30 cellular contexts compared by ENCODE assay signal in genomic region chr9:78300209-78300608, GRCh38. TPM values are rescaled to one million over a fixed set of nuclear protein-coding genes. Genes with fewer than 3 reads are reported as not detected.
DNase-seq lines count a peak whose midpoint lies in the region; ATAC-seq, FAIRE-seq and TF ChIP-seq lines count a peak whose summit lies in the region.
"Had no signal": no experiment of that assay in that cellular context is flagged by ENCODE, and none has a peak within 500 bp of the region (broad histone marks: within the 10 kb centered on the region; RNA-seq: fewer than 3 reads in every experiment).

No MANE protein-coding gene starts in this region.

- H3K27ac Mint-ChIP-seq in MCF 10A (ENCODE audit: low read depth, unreplicated experiment): peak overlapping the region; percentile 14
- H3K27ac Mint-ChIP-seq in neural progenitor cell: no peak overlapping the region
- H3K27ac Mint-ChIP-seq: activated CD4-positive, alpha-beta T cell treated with anti-CD3 and anti-CD28 coated beads for 36 hours; IgD-negative memory B cell; mesothelial cell of epicardium had no signal

- no peaks in the 10 kb centered on the region for H3K9me3 ChIP-seq in breast epithelium
- no peaks in the 10 kb centered on the region for H3K9me3 ChIP-seq in GM12878 (replicated peaks; ENCODE audit: control insufficient read depth, insufficient read depth, low read length)
- H3K9me3 ChIP-seq in neural progenitor cell (ENCODE audit: low read depth): no peaks in the 10 kb centered on the region
- no peaks in the 10 kb centered on the region for H3K9me3 ChIP-seq in upper lobe of left lung
- no peaks in the 10 kb centered on the region for H3K9me3 ChIP-seq in left lung
- H3K9me3 ChIP-seq: left ventricle myocardium inferior, prostate gland, sigmoid colon, tibial artery had no signal

- TF ChIP-seq RAD21 in GM12878 (IDR thresholded peaks at IDR 0.05; ENCODE audit: insufficient read depth, low read depth, low read length): no peak

- BruUV-seq in MCF 10A (replicated peaks; lab: Mats Ljungman, UMichigan) (no TSS peak), GM12878 (replicated peaks; lab: Mats Ljungman, UMichigan) (TSS peak; percentile 48)

- H3K9me3 Mint-ChIP-seq in MCF 10A (ENCODE audit: unreplicated experiment): no peaks in the 10 kb centered on the region
- H3K9me3 Mint-ChIP-seq in neural progenitor cell: no peaks in the 10 kb centered on the region
- H3K9me3 Mint-ChIP-seq: activated T-cell treated with anti-CD3 and anti-CD28 coated beads, Interleukin-2, amount 50 U/mL, for 4 hours; CD8-positive, alpha-beta memory T cell; IgD-negative memory B cell; mesothelial cell of epicardium had no signal

- no peak overlapping the region for H3K4me3 Mint-ChIP-seq in MCF 10A (ENCODE audit: unreplicated experiment)
- H3K4me3 Mint-ChIP-seq in neural progenitor cell: peak overlapping the region; percentile 33
- H3K4me3 Mint-ChIP-seq: activated CD4-positive, alpha-beta T cell treated with anti-CD3 and anti-CD28 coated beads for 36 hours; activated T-cell treated with anti-CD3 and anti-CD28 coated beads, Interleukin-2, amount 50 U/mL, for 4 hours; mesothelial cell of epicardium had no signal

- POLR2A ChIA-PET in MCF 10A (lab: Yijun Ruan, JAX) (interaction anchor here (1.3 to 6.2 kb wide), 6 partner anchors 12 to 62 kb away, joined by 4 to 116 read pairs (median 51); partner anchors contain the start of gene CEP78), GM12878 (lab: Charles Lee) (no interaction called here)

- H3K4me1 ChIP-seq in breast epithelium (peaks cover 4 to 6% of the 10 kb centered on the region in 2 donors), GM12878 (ENCODE audit: control insufficient read depth, insufficient read depth, low read length) (peaks cover 7% of the 10 kb centered on the region), neural progenitor cell (peaks cover 10% of the 10 kb centered on the region), upper lobe of left lung (peaks cover 22 to 30% (median 27%) of the 10 kb centered on the region in 4 donors), left lung (peaks cover 12 to 25% of the 10 kb centered on the region in 2 donors)
- H3K4me1 ChIP-seq: prostate gland had no signal

- peaks cover 8% of the 10 kb centered on the region for H3K4me1 Mint-ChIP-seq in MCF 10A (ENCODE audit: insufficient read depth, unreplicated experiment)
- H3K4me1 Mint-ChIP-seq in neural progenitor cell: peaks cover 28% of the 10 kb centered on the region

- no peaks in the 10 kb centered on the region for H3K27me3 Mint-ChIP-seq in MCF 10A (ENCODE audit: insufficient read depth, unreplicated experiment)
- peaks cover 3% of the 10 kb centered on the region for H3K27me3 Mint-ChIP-seq in neural progenitor cell (ENCODE audit: insufficient read depth, low read depth)
- H3K27me3 Mint-ChIP-seq: activated CD4-positive, alpha-beta T cell treated with anti-CD3 and anti-CD28 coated beads for 36 hours; IgD-negative memory B cell had no signal

- no peak overlapping the region for H3K9ac ChIP-seq in GM12878 (ENCODE audit: control insufficient read depth, insufficient read depth, low read length)
- H3K9ac ChIP-seq in neural progenitor cell: no peak overlapping the region

- H3K4me2 ChIP-seq in GM12878 (ENCODE audit: control insufficient read depth, insufficient read depth): no peak overlapping the region
- H3K4me2 ChIP-seq in neural progenitor cell: no peak overlapping the region

- peaks cover 14% of the 10 kb centered on the region for H3F3A ChIP-seq in neural progenitor cell (ENCODE audit: low read depth)

- no peaks in the 10 kb centered on the region for H4K20me1 ChIP-seq in GM12878 (ENCODE audit: control insufficient read depth, insufficient read depth)
- peaks cover 12% of the 10 kb centered on the region for H4K20me1 ChIP-seq in neural progenitor cell (ENCODE audit: low read depth)

- TF ChIP-seq CTCF in MCF 10A (IDR thresholded peaks at IDR 0.05; ENCODE audit: unreplicated experiment) (no peak), breast epithelium (IDR thresholded peaks at IDR 0.05) (no peak), GM12878 (IDR thresholded peaks at IDR 0.05 in 2 of 3, conservative IDR thresholded peaks at IDR 0.05 in 1 of 3; ENCODE audit: control insufficient read depth in 2 of 3, extremely low read depth in 1 of 3, insufficient read depth in 1 of 3, low read depth in 3 of 3, low read length in 3 of 3) (no peak), neural progenitor cell (IDR thresholded peaks at IDR 0.05) (no peak), upper lobe of left lung (IDR thresholded peaks at IDR 0.05) (no peak), left lung (IDR thresholded peaks at IDR 0.05) (no peak)

- DNase-seq in MCF 10A (ENCODE audit: unreplicated experiment): no peak
- DNase-seq in breast epithelium (ENCODE audit: low spot score in 2 of 2): no peak
- no peak for DNase-seq in GM12878 (ENCODE audit: low read depth, low spot score)
- DNase-seq in islet precursor cell: peak; percentile 25
- DNase-seq in neural progenitor cell (ENCODE audit: low spot score): no peak
- no peak for DNase-seq in upper lobe of left lung
- no peak for DNase-seq in left lung
- DNase-seq: activated CD4-positive, alpha-beta T cell treated with anti-CD3 and anti-CD28 coated beads for 36 hours; activated T-cell treated with anti-CD3 and anti-CD28 coated beads, Interleukin-2, amount 50 U/mL, for 4 hours; amniotic stem cell; CD8-positive, alpha-beta memory T cell; effector CD8-positive, alpha-beta T cell; H7; left ventricle myocardium inferior; NCI-H1048; NCI-H1694; SIG-M5; sigmoid colon; stimulated activated CD4-positive, alpha-beta T cell treated with anti-CD3 and anti-CD28 coated beads, Interleukin-12 subunit alpha, Interleukin-12 subunit beta, amount 100 ng/mL, for 4 hours; stimulated activated CD4-positive, alpha-beta T cell treated with anti-CD3 and anti-CD28 coated beads, Interleukin-2, amount 100 ng/mL, for 48 hours; SW 1271; tibial artery had no signal

- intact Hi-C loops in MCF 10A (cut with micrococcal nuclease): no loop called here
- intact Hi-C loops in breast epithelium (cut with DNase I; ENCODE audit: low total_unique reads): loop anchor here (10.0 kb wide), 1 partner anchor 1705 kb away; no protein-coding TSS in a partner anchor
- intact Hi-C loops in GM12878 (cut with micrococcal nuclease; ENCODE audit: unreplicated experiment): no loop called here
- intact Hi-C loops in left lung (cut with DNase I): no loop called here

- no peak for FAIRE-seq in GM12878 (lab: Jason Lieb, UNC)
- FAIRE-seq: bronchial epithelial cell, colon, GM18507 had no signal

- CTCF ChIA-PET in MCF 10A (lab: Yijun Ruan, JAX) (interaction anchor here (0.6 to 4.6 kb wide), 9 partner anchors 22 to 89 kb away, joined by 3 to 37 read pairs (median 4); no protein-coding TSS in a partner anchor), GM12878 (lab: Yijun Ruan, JAX) (interaction anchor here (1.0 kb wide), 1 partner anchor 9 kb away, joined by 3 read pairs; no protein-coding TSS in a partner anchor)

- H2AFZ ChIP-seq in GM12878 (ENCODE audit: control insufficient read depth, low read depth, low read length) (no peak overlapping the region), neural progenitor cell (replicated peaks) (no peak overlapping the region)

- ATAC-seq in GM12878 (no peak), upper lobe of left lung (ENCODE audit: low FRiP score in 2 of 2) (no peak), left lung (no peak), GM18498 (IDR thresholded peaks at IDR 0.05; ENCODE audit: unreplicated experiment) (no peak)
- ATAC-seq: activated CD4-positive, alpha-beta T cell treated with anti-CD3 and anti-CD28 coated beads for 36 hours; activated T-cell treated with anti-CD3 and anti-CD28 coated beads, Interleukin-2, amount 50 U/mL, for 4 hours had no signal

- 99% methylated on average over 6 of the region's 6 CpGs for WGBS in GM12878 (ENCODE audit: insufficient coverage, insufficient replicate concordance, low lambda C conversion rate, missing lambda C conversion rate)
- WGBS in upper lobe of left lung, 2 donors: 89 to 96% methylated on average over 6 of the region's 6 CpGs

- SMC1A ChIA-PET in GM12878 (lab: Charles Lee; ENCODE audit: uncharacterized antibody, unreplicated experiment): interaction anchor here (0.7 kb wide), 1 partner anchor 9 kb away, joined by 4 read pairs; no protein-coding TSS in a partner anchor

- no peak overlapping the region for H3K27ac ChIP-seq in breast epithelium
- H3K27ac ChIP-seq in GM12878 (ENCODE audit: control insufficient read depth, insufficient read depth): no peak overlapping the region
- no peak overlapping the region for H3K27ac ChIP-seq in neural progenitor cell
- H3K27ac ChIP-seq in upper lobe of left lung: no peak overlapping the region
- no peak overlapping the region for H3K27ac ChIP-seq in left lung
- H3K27ac ChIP-seq: epithelial cell of prostate, left ventricle myocardium inferior, prostate gland, sigmoid colon, tibial artery had no signal

- H3K4me3 ChIP-seq in breast epithelium (no peak overlapping the region), GM12878 (no peak overlapping the region), neural progenitor cell (no peak overlapping the region), upper lobe of left lung (no peak overlapping the region), left lung (no peak overlapping the region)
- H3K4me3 ChIP-seq: left ventricle myocardium inferior, prostate gland, sigmoid colon, tibial artery had no signal

- H3K27me3 ChIP-seq in breast epithelium (peaks cover 0 to 8% of the 10 kb centered on the region in 2 donors), GM12878 (replicated peaks in 1 of 2; ENCODE audit: control insufficient read depth in 2 of 2, insufficient read depth in 2 of 2, low read length in 1 of 2) (no peaks in the 10 kb centered on the region), neural progenitor cell (no peaks in the 10 kb centered on the region), upper lobe of left lung (peaks cover 0 to 13% (median 1%) of the 10 kb centered on the region in 4 donors), left lung (peaks cover 4 to 56% of the 10 kb centered on the region in 2 donors)
- H3K27me3 ChIP-seq: tibial artery had no signal

- TF ChIP-seq EP300 in GM12878 (IDR thresholded peaks at IDR 0.05; ENCODE audit: borderline replicate concordance in 1 of 2, control insufficient read depth in 1 of 2, low read depth in 2 of 2, low read length in 2 of 2): no peak
- TF ChIP-seq EP300 in upper lobe of left lung (IDR thresholded peaks at IDR 0.05): no peak

- peaks cover 66% of the 10 kb centered on the region for H3K36me3 Mint-ChIP-seq in MCF 10A (ENCODE audit: insufficient read depth, unreplicated experiment)
- peaks cover 31% of the 10 kb centered on the region for H3K36me3 Mint-ChIP-seq in neural progenitor cell

- TF ChIP-seq POLR2A in breast epithelium (IDR thresholded peaks at IDR 0.05) (no peak), GM12878 (IDR thresholded peaks at IDR 0.05; ENCODE audit: low read depth, low read length) (no peak), upper lobe of left lung (IDR thresholded peaks at IDR 0.05) (no peak)

- RAD21 ChIA-PET in GM12878 (lab: Charles Lee; ENCODE audit: unreplicated experiment): no interaction called here

- no peaks in the 10 kb centered on the region for H3K36me3 ChIP-seq in breast epithelium
- no peaks in the 10 kb centered on the region; a peak in 1 of 4 replicates for H3K36me3 ChIP-seq in GM12878 (ENCODE audit: control insufficient read depth in 2 of 2, insufficient read depth in 2 of 2, low read length in 1 of 2)
- peaks cover 23% of the 10 kb centered on the region for H3K36me3 ChIP-seq in neural progenitor cell
- H3K36me3 ChIP-seq in upper lobe of left lung: no peaks in the 10 kb centered on the region
- H3K36me3 ChIP-seq in left lung: peaks cover 0 to 18% of the 10 kb centered on the region in 2 donors
- H3K36me3 ChIP-seq: left ventricle myocardium inferior, prostate gland, sigmoid colon, tibial artery had no signal

- peaks cover 14% of the 10 kb centered on the region for H3K79me2 ChIP-seq in GM12878 (ENCODE audit: control insufficient read depth, insufficient read depth, low read length)
- peaks cover 79% of the 10 kb centered on the region for H3K79me2 ChIP-seq in neural progenitor cell (ENCODE audit: low read depth)

- in situ Hi-C loops in GM12878 (cut with MboI): no loop called here

RNA-seq across cellular contexts. Expression of gene PSAT1, which starts 3.3 kb away (rescaled TPM):
- total RNA-seq in MCF 10A (2022): 263 and 326 TPM in 2 replicates
- total RNA-seq in breast epithelium: 1 to 10 TPM in 2 of 3 donors, under 1 TPM in 1; 0.48 to 7.6 (median 2.3) TPM
- total RNA-seq in GM12878 (2013; cell fraction: nucleolus; rRNA removed): 3.0 TPM in 2 replicates
- 35.1 and 46.7 TPM in 2 replicates for total RNA-seq in GM12878 (2014; rRNA removed)
- total RNA-seq in GM12878 (2014; rRNA removed; fragmentation: Illumina TruSeq; extraction: Trizol): 35.3 and 36.7 TPM in 2 replicates
- 44.5 and 47.2 TPM in 2 replicates for total RNA-seq in GM12878 (2021)
- polyA plus RNA-seq in GM12878 (2011; ENCODE audit: low read depth): 18.1 TPM
- polyA plus RNA-seq in GM12878 (2011; rRNA removed): 50.3 and 75.5 TPM in 2 replicates
- 34.1 and 34.8 TPM in 2 replicates for polyA plus RNA-seq in GM12878 (2011; cell fraction: cytosol; rRNA removed)
- polyA plus RNA-seq in GM12878 (2011; cell fraction: nucleus; rRNA removed): 20.9 and 29.5 TPM in 2 replicates
- 19.1 and 28.6 TPM in 2 replicates for polyA plus RNA-seq in GM12878 (2012)
- 55.1 and 59.2 TPM in 2 replicates for polyA plus RNA-seq in GM12878 (2014; fragmentation: Illumina TruSeq; extraction: Trizol)
- polyA plus RNA-seq in GM12878 (2014; fragmentation: Nextera tagmentation; extraction: Ambion mirVana): 10 to 100 TPM; 53.6 to 70.2 TPM
- polyA plus RNA-seq in GM12878 (2014; rRNA removed): 39.4 and 46.0 TPM in 2 replicates
- 100 to 1,000 TPM; 122 to 126 TPM for polyA plus RNA-seq in GM12878 (2016; fragmentation: Nextera tagmentation; extraction: Ambion mirVana)
- 32.3 and 34.3 TPM in 2 replicates for polyA minus RNA-seq in GM12878 (2011; rRNA and poly(A)+ RNA removed)
- 19.6 and 24.2 TPM in 2 replicates for polyA minus RNA-seq in GM12878 (2011; cell fraction: cytosol; rRNA and poly(A)+ RNA removed)
- 7.5 and 9.4 TPM in 2 replicates for polyA minus RNA-seq in GM12878 (2011; cell fraction: nucleus; rRNA and poly(A)+ RNA removed)
- 261 and 357 TPM in 2 replicates for total RNA-seq in neural progenitor cell (ENCODE audit: low replicate concordance)
- total RNA-seq in upper lobe of left lung: 10 to 100 TPM in 2 of 6 donors, 1 to 10 TPM in 3, not detected in 1; 1.8 to 14.6 (median 6.4) TPM
- 10 to 100 TPM; 15.9 to 39.4 TPM for total RNA-seq in left lung
